15 cellular contexts compared by ENCODE assay signal in genomic region chr6:170225852-170226417, GRCh38.
A peak's percentile ranks its signal among the peaks of the same experiment; 100 is the strongest.
DNase-seq lines count a peak whose midpoint lies in the region; ATAC-seq and TF ChIP-seq lines count a peak whose summit lies in the region.
"Had no signal": no experiment of that assay in that cellular context is flagged by ENCODE, and none has a peak within 500 bp of the region (broad histone marks: within the 10 kb centered on the region; RNA-seq: fewer than 3 reads in every experiment).

No MANE protein-coding gene starts in this region.

- TF ChIP-seq CTCF in LNCaP clone FGC (IDR thresholded peaks at IDR 0.05; ENCODE audit: control insufficient read depth, extremely low read depth, insufficient read depth) (no peak), foreskin keratinocyte (conservative IDR thresholded peaks at IDR 0.05) (no peak), hepatocyte (IDR thresholded peaks at IDR 0.05; ENCODE audit: poor library complexity) (no peak)

- peak overlapping the region; percentile 14 for H2AK5ac ChIP-seq in trophoblast cell (ENCODE audit: low read length)

- H4K12ac ChIP-seq in trophoblast cell (ENCODE audit: low read depth, low read length), result no peak overlapping the region

- ATAC-seq in foreskin keratinocyte, result peak; percentile 42
- ATAC-seq in HG02973 (IDR thresholded peaks at IDR 0.05; ENCODE audit: unreplicated experiment), result no peak
- no peak for ATAC-seq in GM19328 (IDR thresholded peaks at IDR 0.05; ENCODE audit: unreplicated experiment)
- ATAC-seq: activated CD8-positive, alpha-beta T cell treated with anti-CD3 and anti-CD28 coated beads for 36 hours had no signal

- DNase-seq in LNCaP clone FGC (ENCODE audit: low read depth) (peak; percentile 82), RPMI8226 (peak; percentile 42), foreskin keratinocyte (peak; percentile 97 to 98), trophoblast cell (no peak), hepatocyte (ENCODE audit: low spot score) (no peak)
- DNase-seq in stimulated activated CD4-positive, alpha-beta T cell treated with anti-CD3 and anti-CD28 coated beads, Interleukin-1b, Interleukin-23, amount 100 ng/mL, for 48 hours, result no peak
- DNase-seq: activated CD8-positive, alpha-beta T cell treated with anti-CD3 and anti-CD28 coated beads for 36 hours; amygdala; mesenchymal stem cell; stimulated activated CD4-positive, alpha-beta T cell treated with anti-CD3 and anti-CD28 coated beads, Interleukin-12 subunit alpha, Interleukin-12 subunit beta, amount 100 ng/mL, for 4 hours had no signal

- peak overlapping the region; percentile 81 for H3K27ac ChIP-seq in foreskin keratinocyte
- no peak overlapping the region for H3K27ac ChIP-seq in trophoblast cell (ENCODE audit: low read depth, low read length)
- H3K27ac ChIP-seq in hepatocyte, result no peak overlapping the region
- H3K27ac ChIP-seq: BLaER1, coronary artery had no signal

- H4K8ac ChIP-seq in trophoblast cell (ENCODE audit: low read depth, low read length), result no peak overlapping the region

- H3K27me3 ChIP-seq in foreskin keratinocyte, result no peaks in the 10 kb centered on the region
- no peaks in the 10 kb centered on the region for H3K27me3 ChIP-seq in trophoblast cell (ENCODE audit: insufficient read depth, low read length)
- no peaks in the 10 kb centered on the region for H3K27me3 ChIP-seq in hepatocyte

- H3K36me3 ChIP-seq in trophoblast cell (ENCODE audit: control insufficient read depth in 1 of 2, insufficient read depth in 2 of 2, low read length in 2 of 2) (no peaks in the 10 kb centered on the region), hepatocyte (replicated peaks; ENCODE audit: insufficient read depth, low read depth) (no peaks in the 10 kb centered on the region)
- H3K36me3 ChIP-seq: BLaER1, HAP-1 had no signal

- H3K4me1 ChIP-seq in foreskin keratinocyte (peaks cover 22% of the 10 kb centered on the region), trophoblast cell (ENCODE audit: control insufficient read depth in 1 of 2, insufficient read depth in 2 of 2, low read length in 2 of 2) (peaks cover 24 to 33% of the 10 kb centered on the region in 2 experiments), hepatocyte (ENCODE audit: insufficient read depth) (no peaks in the 10 kb centered on the region)
- H3K4me1 ChIP-seq: HAP-1 had no signal

- H3K23ac ChIP-seq in trophoblast cell (ENCODE audit: low read length), result no peak overlapping the region

- H3K9me3 ChIP-seq in trophoblast cell (ENCODE audit: insufficient read depth, low read depth, low read length) (peaks cover 4% of the 10 kb centered on the region), hepatocyte (ENCODE audit: low read depth) (no peaks in the 10 kb centered on the region)
- H3K9me3 ChIP-seq: BLaER1, HAP-1 had no signal

- H3K9me2 ChIP-seq in hepatocyte (replicated peaks; ENCODE audit: insufficient read depth), result no peaks in the 10 kb centered on the region

- H2BK5ac ChIP-seq in trophoblast cell (ENCODE audit: low read depth, low read length, poor library complexity), result no peak overlapping the region

- no CpG with 5 or more reads among the region's 22 CpGs for WGBS in trophoblast cell (ENCODE audit: extremely low coverage, insufficient coverage, insufficient read length)
- WGBS in hepatocyte (ENCODE audit: low lambda C conversion rate, missing lambda C conversion rate), result 94% methylated on average over 22 of the region's 22 CpGs

- peaks cover 2% of the 10 kb centered on the region for H3K79me2 ChIP-seq in trophoblast cell (ENCODE audit: control insufficient read depth, insufficient read depth, low read length, poor library complexity)
- H3K79me2 ChIP-seq in hepatocyte, result no peaks in the 10 kb centered on the region

- peak overlapping the region; percentile 6 for H4K91ac ChIP-seq in trophoblast cell (ENCODE audit: low read depth, low read length)

- H3K4me2 ChIP-seq in trophoblast cell (ENCODE audit: low read length), result no peak overlapping the region
- H3K4me2 ChIP-seq in hepatocyte, result no peak overlapping the region
- H3K4me2 ChIP-seq: BLaER1 had no signal

- H3K14ac ChIP-seq in trophoblast cell (ENCODE audit: low read length), result peak overlapping the region; percentile 38

- H3K18ac ChIP-seq in trophoblast cell (ENCODE audit: low read length), result no peak overlapping the region

- H4K20me1 ChIP-seq in hepatocyte (ENCODE audit: insufficient read depth, poor library complexity, severe bottlenecking), result no peaks in the 10 kb centered on the region
- H4K20me1 ChIP-seq: BLaER1 had no signal

- H2BK120ac ChIP-seq in trophoblast cell (ENCODE audit: insufficient read depth, low read length, poor library complexity), result no peak overlapping the region

- H2BK12ac ChIP-seq in trophoblast cell (ENCODE audit: low read length), result peak overlapping the region; percentile 77

- no peak overlapping the region for H3K4me3 ChIP-seq in LNCaP clone FGC (ENCODE audit: low read depth, low read length)
- H3K4me3 ChIP-seq in trophoblast cell (ENCODE audit: low read depth, low read length), result no peak overlapping the region
- no peak overlapping the region for H3K4me3 ChIP-seq in hepatocyte
- H3K4me3 ChIP-seq: BLaER1, coronary artery, HAP-1 had no signal

- no peak overlapping the region for H2AFZ ChIP-seq in trophoblast cell (ENCODE audit: insufficient read depth, low read length, poor library complexity)
- H2AFZ ChIP-seq in hepatocyte, result no peak overlapping the region

- H3K4ac ChIP-seq in trophoblast cell (ENCODE audit: low read depth, low read length), result no peak overlapping the region

- H3K9ac ChIP-seq in trophoblast cell (ENCODE audit: low read length), result no peak overlapping the region
- H3K9ac ChIP-seq: BLaER1 had no signal

- H3K79me1 ChIP-seq in trophoblast cell (ENCODE audit: low read length), result peaks cover 28% of the 10 kb centered on the region

Comparison
In these comparisons a context has a peak if more than half of its experiments do, and no peak if none do; other contexts are left out.
1. DNase-seq: peak in LNCaP clone FGC (single experiment), RPMI8226 (single experiment) and foreskin keratinocyte (2 of 2); none in trophoblast cell (0 of 2), stimulated activated CD4-positive, alpha-beta T cell treated with anti-CD3 and anti-CD28 coated beads, Interleukin-1b, Interleukin-23, amount 100 ng/mL, for 48 hours (single experiment) and hepatocyte (single experiment).